Comparison of ENCODE assay signal across 1 cellular context in genomic region chr1:238233966-238234365, GRCh38.
TF ChIP-seq lines count a peak whose summit lies in the region.

No MANE protein-coding gene starts in this region.

TF ChIP-seq in H1, 55 proteins besides CTCF, POLR2A, EP300 and RAD21:
- TF ChIP-seq HDAC2 (IDR thresholded peaks at IDR 0.05; ENCODE audit: borderline replicate concordance in 1 of 2, low read depth in 2 of 2, low read length in 2 of 2) (no peak), EGR1 (IDR thresholded peaks at IDR 0.05; ENCODE audit: borderline replicate concordance, low read depth, low read length) (no peak), CTBP2 (IDR thresholded peaks at IDR 0.05; ENCODE audit: borderline replicate concordance, insufficient read depth, insufficient read length, low read length) (no peak), CHD7 (IDR thresholded peaks at IDR 0.05; ENCODE audit: insufficient replicate concordance, low read length) (no peak), JUND (IDR thresholded peaks at IDR 0.05; ENCODE audit: low read length) (no peak), POU5F1 (IDR thresholded peaks at IDR 0.05; ENCODE audit: low read depth, low read length) (no peak), RBBP5 (IDR thresholded peaks at IDR 0.05; ENCODE audit: borderline replicate concordance, low read depth, low read length) (no peak), KDM5A (IDR thresholded peaks at IDR 0.05; ENCODE audit: low read length) (no peak), ATF2 (IDR thresholded peaks at IDR 0.05; ENCODE audit: low read length) (no peak), CREB1 (IDR thresholded peaks at IDR 0.05) (no peak)
